ENCODE assay signal across 22 cellular contexts in the genomic region with DNA sequence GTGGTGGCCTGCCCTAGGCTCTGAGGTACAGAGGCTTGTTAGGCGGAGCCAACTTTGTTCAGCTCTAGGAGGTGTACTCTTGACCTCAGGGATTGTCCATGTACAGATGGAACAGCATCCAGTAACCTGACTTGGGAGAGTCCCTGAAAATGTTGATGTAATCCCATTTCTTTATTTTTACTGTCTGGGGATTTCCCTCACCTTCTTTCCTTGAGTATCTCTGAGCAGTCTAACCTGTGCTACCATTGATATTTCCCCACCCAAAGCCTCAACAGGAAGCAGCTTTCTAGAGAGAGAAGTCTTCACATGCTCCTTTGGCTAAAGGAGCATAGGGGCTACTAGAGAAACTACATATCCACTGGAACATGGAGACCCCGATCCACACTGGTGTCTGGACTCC. TPM values are rescaled to one million over a fixed set of nuclear protein-coding genes. Genes with fewer than 3 reads are reported as not detected.
DNase-seq lines count a peak whose midpoint lies in the region; ATAC-seq and TF ChIP-seq lines count a peak whose summit lies in the region.
"Had no signal": no experiment of that assay in that cellular context is flagged by ENCODE, and none has a peak within 500 bp of the region (broad histone marks: within the 10 kb centered on the region; RNA-seq: fewer than 3 reads in every experiment).

No MANE protein-coding gene starts in this region.

- POLR2A ChIA-PET in activated naive CD8-positive, alpha-beta T cell treated with anti-CD3 and anti-CD28 coated beads, Interleukin-2, amount 10 ng/mL, durations not matched to agents 7 days and 5 days (lab: Charles Lee) = no interaction called here

- H3K4me1 Mint-ChIP-seq in activated naive CD8-positive, alpha-beta T cell treated with anti-CD3 and anti-CD28 coated beads, Interleukin-2, amount 10 ng/mL, durations not matched to agents 7 days and 5 days = peaks cover 4% of the 10 kb centered on the region
- no peaks in the 10 kb centered on the region for H3K4me1 Mint-ChIP-seq in activated naive CD8-positive, alpha-beta T cell treated with anti-CD3 and anti-CD28 coated beads, Interleukin-2, amount 50 U/mL, for 24 hours
- no peaks in the 10 kb centered on the region for H3K4me1 Mint-ChIP-seq in activated T-helper 17 cell treated with anti-CD3 and anti-CD28 coated beads, Interleukin-2, amount 50 U/mL, for 72 hours

- H3K4me3 ChIP-seq in epithelial cell of esophagus (ENCODE audit: low read length) = no peak overlapping the region
- H3K4me3 ChIP-seq in mucosa of descending colon = no peak overlapping the region
- H3K4me3 ChIP-seq: A549, GM12878, HAP-1 had no signal

- H3K36me3 Mint-ChIP-seq in activated naive CD8-positive, alpha-beta T cell treated with anti-CD3 and anti-CD28 coated beads, Interleukin-2, amount 10 ng/mL, durations not matched to agents 7 days and 5 days = peaks cover 10% of the 10 kb centered on the region
- H3K36me3 Mint-ChIP-seq in activated naive CD8-positive, alpha-beta T cell treated with anti-CD3 and anti-CD28 coated beads, Interleukin-2, amount 50 U/mL, for 24 hours (ENCODE audit: low read depth) = no peaks in the 10 kb centered on the region
- no peaks in the 10 kb centered on the region for H3K36me3 Mint-ChIP-seq in activated T-helper 17 cell treated with anti-CD3 and anti-CD28 coated beads, Interleukin-2, amount 50 U/mL, for 72 hours (ENCODE audit: low read depth)

- H3K9me3 Mint-ChIP-seq in activated naive CD8-positive, alpha-beta T cell treated with anti-CD3 and anti-CD28 coated beads, Interleukin-2, amount 10 ng/mL, durations not matched to agents 7 days and 5 days = peaks cover 16% of the 10 kb centered on the region
- peaks cover 7% of the 10 kb centered on the region for H3K9me3 Mint-ChIP-seq in activated naive CD8-positive, alpha-beta T cell treated with anti-CD3 and anti-CD28 coated beads, Interleukin-2, amount 50 U/mL, for 24 hours
- peaks cover 11% of the 10 kb centered on the region for H3K9me3 Mint-ChIP-seq in activated T-helper 17 cell treated with anti-CD3 and anti-CD28 coated beads, Interleukin-2, amount 50 U/mL, for 72 hours

- intact Hi-C loops in mucosa of descending colon (cut with DNase I, micrococcal nuclease) = no loop called here

- no peak overlapping the region for H3K4me3 Mint-ChIP-seq in activated naive CD8-positive, alpha-beta T cell treated with anti-CD3 and anti-CD28 coated beads, Interleukin-2, amount 10 ng/mL, durations not matched to agents 7 days and 5 days
- no peak overlapping the region for H3K4me3 Mint-ChIP-seq in activated naive CD8-positive, alpha-beta T cell treated with anti-CD3 and anti-CD28 coated beads, Interleukin-2, amount 50 U/mL, for 24 hours
- no peak overlapping the region for H3K4me3 Mint-ChIP-seq in activated T-helper 17 cell treated with anti-CD3 and anti-CD28 coated beads, Interleukin-2, amount 50 U/mL, for 72 hours
- H3K4me3 Mint-ChIP-seq: CD4-positive, alpha-beta memory T cell; HFFc6 had no signal

- no peak for DNase-seq in activated naive CD8-positive, alpha-beta T cell treated with anti-CD3 and anti-CD28 coated beads, Interleukin-2, amount 10 ng/mL, durations not matched to agents 7 days and 5 days
- no peak for DNase-seq in activated naive CD8-positive, alpha-beta T cell treated with anti-CD3 and anti-CD28 coated beads, Interleukin-2, amount 50 U/mL, for 24 hours
- DNase-seq in epithelial cell of esophagus (ENCODE audit: low read depth) (peak; percentile 72), kidney tubule cell (ENCODE audit: low spot score) (peak; percentile 25), mucosa of descending colon (no peak), DMS153 (lab: John Stamatoyannopoulos, UW) (no peak)
- DNase-seq: 8988T; ACHN; AML-193; C1 segment of cervical spinal cord; CD4-positive, alpha-beta memory T cell; COR-L47; DMS79; EL; GDM1; GOT3; HFFc6 had no signal

- H3K27me3 Mint-ChIP-seq in activated naive CD8-positive, alpha-beta T cell treated with anti-CD3 and anti-CD28 coated beads, Interleukin-2, amount 10 ng/mL, durations not matched to agents 7 days and 5 days = peaks cover 8% of the 10 kb centered on the region
- peaks cover 4% of the 10 kb centered on the region for H3K27me3 Mint-ChIP-seq in activated naive CD8-positive, alpha-beta T cell treated with anti-CD3 and anti-CD28 coated beads, Interleukin-2, amount 50 U/mL, for 24 hours
- H3K27me3 Mint-ChIP-seq in activated T-helper 17 cell treated with anti-CD3 and anti-CD28 coated beads, Interleukin-2, amount 50 U/mL, for 72 hours = peaks cover 31% of the 10 kb centered on the region

- peak; percentile 42 for ATAC-seq in activated naive CD8-positive, alpha-beta T cell treated with anti-CD3 and anti-CD28 coated beads, Interleukin-2, amount 10 ng/mL, durations not matched to agents 7 days and 5 days (ENCODE audit: low read depth)
- no peak for ATAC-seq in activated naive CD8-positive, alpha-beta T cell treated with anti-CD3 and anti-CD28 coated beads, Interleukin-2, amount 50 U/mL, for 24 hours
- ATAC-seq in activated T-helper 17 cell treated with anti-CD3 and anti-CD28 coated beads, Interleukin-2, amount 50 U/mL, for 72 hours (replicated peaks) = peak; percentile 32
- no peak for ATAC-seq in HG03097 (IDR thresholded peaks at IDR 0.05; ENCODE audit: low FRiP score, unreplicated experiment)
- no peak for ATAC-seq in mucosa of descending colon
- ATAC-seq: A549, GM12878 had no signal

- H3K27ac Mint-ChIP-seq in activated naive CD8-positive, alpha-beta T cell treated with anti-CD3 and anti-CD28 coated beads, Interleukin-2, amount 10 ng/mL, durations not matched to agents 7 days and 5 days = no peak overlapping the region
- no peak overlapping the region for H3K27ac Mint-ChIP-seq in activated naive CD8-positive, alpha-beta T cell treated with anti-CD3 and anti-CD28 coated beads, Interleukin-2, amount 50 U/mL, for 24 hours
- H3K27ac Mint-ChIP-seq in activated T-helper 17 cell treated with anti-CD3 and anti-CD28 coated beads, Interleukin-2, amount 50 U/mL, for 72 hours = no peak overlapping the region
- H3K27ac Mint-ChIP-seq: CD4-positive, alpha-beta memory T cell; HFFc6 had no signal

- H3K9me3 ChIP-seq in mucosa of descending colon = no peaks in the 10 kb centered on the region
- H3K9me3 ChIP-seq: A549, HAP-1 had no signal

- TF ChIP-seq CTCF in epithelial cell of esophagus (IDR thresholded peaks at IDR 0.05; ENCODE audit: insufficient read depth, low read depth, low read length, missing control alignments) (no peak), mucosa of descending colon (IDR thresholded peaks at IDR 0.05) (no peak)

- H3K4me1 ChIP-seq in mucosa of descending colon (ENCODE audit: low read depth) = no peaks in the 10 kb centered on the region
- H3K4me1 ChIP-seq: HAP-1 had no signal

- no peaks in the 10 kb centered on the region for H3K36me3 ChIP-seq in mucosa of descending colon (ENCODE audit: low read depth)
- H3K36me3 ChIP-seq: HAP-1 had no signal

RNA-seq across cellular contexts. Expression of a gene that starts 10.4 kb away (rescaled TPM):
- total RNA-seq in activated naive CD8-positive, alpha-beta T cell treated with anti-CD3 and anti-CD28 coated beads, Interleukin-2, amount 10 ng/mL, durations not matched to agents 7 days and 5 days = not detected
- not detected for total RNA-seq in activated T-helper 17 cell treated with anti-CD3 and anti-CD28 coated beads, Interleukin-2, amount 50 U/mL, for 72 hours
- not detected for total RNA-seq in mucosa of descending colon
- total RNA-seq: CD4-positive, alpha-beta memory T cell; GM12878; HFFc6 had no signal

RNA-seq across cellular contexts. Expression of a gene that starts 37.0 kb away (rescaled TPM):
- not detected for total RNA-seq in activated naive CD8-positive, alpha-beta T cell treated with anti-CD3 and anti-CD28 coated beads, Interleukin-2, amount 10 ng/mL, durations not matched to agents 7 days and 5 days
- total RNA-seq in activated T-helper 17 cell treated with anti-CD3 and anti-CD28 coated beads, Interleukin-2, amount 50 U/mL, for 72 hours = not detected
- not detected for total RNA-seq in mucosa of descending colon
- total RNA-seq: CD4-positive, alpha-beta memory T cell; GM12878; HFFc6 had no signal

RNA-seq across cellular contexts. Expression of a gene that starts 37.8 kb away (rescaled TPM):
- not detected for total RNA-seq in activated naive CD8-positive, alpha-beta T cell treated with anti-CD3 and anti-CD28 coated beads, Interleukin-2, amount 10 ng/mL, durations not matched to agents 7 days and 5 days
- under 1 TPM in 1 of 2 donors, not detected in 1; 0.48 TPM for total RNA-seq in activated T-helper 17 cell treated with anti-CD3 and anti-CD28 coated beads, Interleukin-2, amount 50 U/mL, for 72 hours
- total RNA-seq in mucosa of descending colon = not detected
- total RNA-seq: CD4-positive, alpha-beta memory T cell; GM12878; HFFc6 had no signal

RNA-seq across cellular contexts. Expression of a gene that starts 43.3 kb away (rescaled TPM):
- total RNA-seq in activated naive CD8-positive, alpha-beta T cell treated with anti-CD3 and anti-CD28 coated beads, Interleukin-2, amount 10 ng/mL, durations not matched to agents 7 days and 5 days = not detected
- not detected for total RNA-seq in activated T-helper 17 cell treated with anti-CD3 and anti-CD28 coated beads, Interleukin-2, amount 50 U/mL, for 72 hours
- not detected for total RNA-seq in mucosa of descending colon
- total RNA-seq: CD4-positive, alpha-beta memory T cell; GM12878; HFFc6 had no signal

RNA-seq across cellular contexts. Expression of a gene that starts 52.1 kb away (rescaled TPM):
- total RNA-seq in activated naive CD8-positive, alpha-beta T cell treated with anti-CD3 and anti-CD28 coated beads, Interleukin-2, amount 10 ng/mL, durations not matched to agents 7 days and 5 days = not detected
- total RNA-seq in activated T-helper 17 cell treated with anti-CD3 and anti-CD28 coated beads, Interleukin-2, amount 50 U/mL, for 72 hours = not detected
- not detected for total RNA-seq in mucosa of descending colon
- total RNA-seq: CD4-positive, alpha-beta memory T cell; GM12878; HFFc6 had no signal

Comparison
In these comparisons a context has a peak if more than half of its experiments do, and no peak if none do; other contexts are left out.
1. ATAC-seq: peak in activated naive CD8-positive, alpha-beta T cell treated with anti-CD3 and anti-CD28 coated beads, Interleukin-2, amount 10 ng/mL, durations not matched to agents 7 days and 5 days (single experiment) and activated T-helper 17 cell treated with anti-CD3 and anti-CD28 coated beads, Interleukin-2, amount 50 U/mL, for 72 hours (single experiment); none in activated naive CD8-positive, alpha-beta T cell treated with anti-CD3 and anti-CD28 coated beads, Interleukin-2, amount 50 U/mL, for 24 hours (single experiment), HG03097 (single experiment) and mucosa of descending colon (single experiment).
2. DNase-seq: peak in epithelial cell of esophagus (single experiment) and kidney tubule cell (single experiment); none in activated naive CD8-positive, alpha-beta T cell treated with anti-CD3 and anti-CD28 coated beads, Interleukin-2, amount 10 ng/mL, durations not matched to agents 7 days and 5 days (single experiment), activated naive CD8-positive, alpha-beta T cell treated with anti-CD3 and anti-CD28 coated beads, Interleukin-2, amount 50 U/mL, for 24 hours (single experiment), mucosa of descending colon (0 of 3) and DMS153 (single experiment).